Comparison of ENCODE assay signal across 21 cellular contexts in genomic region chr13:37155613-37156097, GRCh38. TPM values are rescaled to one million over a fixed set of nuclear protein-coding genes. Genes with fewer than 3 reads are reported as not detected.
"Had no signal": no experiment of that assay in that cellular context is flagged by ENCODE, and none has a peak within 500 bp of the region (broad histone marks: within the 10 kb centered on the region; RNA-seq: fewer than 3 reads in every experiment).

No MANE protein-coding gene starts in this region.

RNA-seq across cellular contexts. Expression of gene CSNK1A1L, which starts 50.2 kb away (rescaled TPM):
- total RNA-seq: activated B cell treated with CpG ODN at 0.5 μM for 24 hours; activated CD4-positive, alpha-beta memory T cell treated with anti-CD3 and anti-CD28 coated beads for 36 hours; activated naive CD4-positive, alpha-beta T cell treated with anti-CD3 and anti-CD28 coated beads, Interleukin-2, amount 50 U/mL, for 72 hours; activated T-helper 1 cell treated with anti-CD3 and anti-CD28 coated beads, Interleukin-12 subunit alpha, Interleukin-12 subunit beta, Interleukin-2, Interleukin-4 antibody, amounts not matched to agents 30 ng/mL and 10 ng/mL and 1 ng/mL, durations not matched to agents 14 hours and 24 hours and 36 hours; adrenal gland; astrocyte; breast epithelium; esophagus mucosa; heart right ventricle; kidney epithelial cell; left lung; lung microvascular endothelial cell; mesothelial cell of epicardium; natural killer cell treated with Interleukin-12 subunit alpha and Interleukin-12 subunit beta and Interleukin-15 and Interleukin-18, amount 100 ng/mL, for 72 hours; osteocyte; psoas muscle; right cardiac atrium; skeletal muscle tissue; subcutaneous adipose tissue; thyroid gland; ureter had no signal
- polyA plus RNA-seq: adrenal gland, heart right ventricle, psoas muscle, right cardiac atrium had no signal
